1 cellular context compared by ENCODE assay signal in the genomic region with DNA sequence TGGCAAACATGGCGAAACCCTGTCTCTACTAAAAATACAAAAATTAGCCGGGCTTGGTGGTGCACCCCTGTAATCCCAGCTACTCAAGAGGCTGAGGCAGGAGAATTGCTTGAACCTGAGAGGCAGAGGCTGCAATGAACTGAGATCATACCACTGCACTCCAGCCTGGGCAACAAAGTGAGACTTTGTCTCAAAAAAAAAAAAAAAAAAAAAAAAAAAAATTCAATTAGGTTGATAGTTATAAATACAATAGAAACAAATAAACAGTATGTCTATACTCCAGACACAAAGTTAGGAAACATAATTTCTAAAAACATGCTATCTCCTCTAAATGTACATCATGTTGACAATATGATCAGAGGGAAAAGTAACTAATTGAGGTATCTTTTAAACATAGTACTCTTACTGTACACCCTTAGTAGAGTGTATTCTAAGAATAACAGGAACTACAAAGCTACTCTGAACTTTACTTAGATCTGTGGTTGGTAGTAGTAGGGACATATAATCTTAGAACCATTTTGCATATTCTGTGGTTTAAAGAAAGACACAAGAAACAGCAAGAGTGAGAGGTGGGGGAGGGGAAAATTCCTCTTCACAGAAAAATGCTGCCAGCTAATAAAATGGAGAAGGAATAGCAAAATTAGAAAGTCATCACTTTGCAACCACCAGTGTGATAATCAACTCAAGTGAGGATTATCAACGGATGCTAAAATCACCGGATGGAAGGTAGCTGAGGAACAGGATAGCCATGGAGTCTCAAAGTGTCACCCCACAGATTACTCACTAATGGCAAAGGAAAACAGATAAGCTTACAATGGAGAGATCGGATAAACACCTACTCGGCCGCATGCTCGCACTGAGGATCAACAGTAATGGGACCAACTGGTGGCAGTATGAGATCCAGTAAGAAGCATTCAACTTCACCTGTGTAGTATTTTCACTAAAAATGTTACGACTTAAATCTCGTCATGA.
A peak's percentile ranks its signal among the peaks of the same experiment; 100 is the strongest.
TF ChIP-seq lines count a peak whose summit lies in the region.

No MANE protein-coding gene starts in this region.

TF ChIP-seq in GM12878, 131 proteins besides CTCF, POLR2A, EP300 and RAD21:
- TF ChIP-seq, protein P1, sequence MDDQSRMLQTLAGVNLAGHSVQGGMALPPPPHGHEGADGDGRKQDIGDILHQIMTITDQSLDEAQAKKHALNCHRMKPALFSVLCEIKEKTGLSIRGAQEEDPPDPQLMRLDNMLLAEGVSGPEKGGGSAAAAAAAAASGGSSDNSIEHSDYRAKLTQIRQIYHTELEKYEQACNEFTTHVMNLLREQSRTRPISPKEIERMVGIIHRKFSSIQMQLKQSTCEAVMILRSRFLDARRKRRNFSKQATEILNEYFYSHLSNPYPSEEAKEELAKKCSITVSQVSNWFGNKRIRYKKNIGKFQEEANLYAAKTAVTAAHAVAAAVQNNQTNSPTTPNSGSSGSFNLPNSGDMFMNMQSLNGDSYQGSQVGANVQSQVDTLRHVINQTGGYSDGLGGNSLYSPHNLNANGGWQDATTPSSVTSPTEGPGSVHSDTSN (IDR thresholded peaks at IDR 0.05; ENCODE audit: insufficient replicate concordance, low read depth, low read length): no peak
- no peak for TF ChIP-seq SUPT20H (IDR thresholded peaks at IDR 0.05; ENCODE audit: borderline replicate concordance, control insufficient read depth, low read depth, low read length)
- TF ChIP-seq SP1 (IDR thresholded peaks at IDR 0.05; ENCODE audit: low read depth, low read length): peak; percentile 37
- TF ChIP-seq NFIC (IDR thresholded peaks at IDR 0.05; ENCODE audit: low read depth, low read length): peak; percentile 59
- TF ChIP-seq, protein P2, sequence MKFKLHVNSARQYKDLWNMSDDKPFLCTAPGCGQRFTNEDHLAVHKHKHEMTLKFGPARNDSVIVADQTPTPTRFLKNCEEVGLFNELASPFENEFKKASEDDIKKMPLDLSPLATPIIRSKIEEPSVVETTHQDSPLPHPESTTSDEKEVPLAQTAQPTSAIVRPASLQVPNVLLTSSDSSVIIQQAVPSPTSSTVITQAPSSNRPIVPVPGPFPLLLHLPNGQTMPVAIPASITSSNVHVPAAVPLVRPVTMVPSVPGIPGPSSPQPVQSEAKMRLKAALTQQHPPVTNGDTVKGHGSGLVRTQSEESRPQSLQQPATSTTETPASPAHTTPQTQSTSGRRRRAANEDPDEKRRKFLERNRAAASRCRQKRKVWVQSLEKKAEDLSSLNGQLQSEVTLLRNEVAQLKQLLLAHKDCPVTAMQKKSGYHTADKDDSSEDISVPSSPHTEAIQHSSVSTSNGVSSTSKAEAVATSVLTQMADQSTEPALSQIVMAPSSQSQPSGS (IDR thresholded peaks at IDR 0.05; ENCODE audit: low read length): 0 out of 2 replicates have a peak, but pooled peaks have one; percentile 16
- peak; percentile 74; the same call in 1 of the 2 replicates for TF ChIP-seq MEF2A (IDR thresholded peaks at IDR 0.05; ENCODE audit: insufficient read depth, low read depth, low read length)
- no peak for TF ChIP-seq RBBP5 (conservative IDR thresholded peaks at IDR 0.05)
- peak; percentile 93; the same call in 2 of the 3 replicates for TF ChIP-seq POU2F2 (IDR thresholded peaks at IDR 0.05; ENCODE audit: borderline replicate concordance, low read depth, low read length)
- TF ChIP-seq CREM (IDR thresholded peaks at IDR 0.05; ENCODE audit: low read depth): 0 out of 2 replicates have a peak, but pooled peaks have one; percentile 6
- TF ChIP-seq EGR1 (IDR thresholded peaks at IDR 0.05; ENCODE audit: borderline replicate concordance in 1 of 2, low read depth in 2 of 2, low read length in 2 of 2): no peak
- peak; percentile 25 for TF ChIP-seq MEF2B (IDR thresholded peaks at IDR 0.05; ENCODE audit: partially characterized antibody, poor library complexity, severe bottlenecking)
- no peak for TF ChIP-seq HDAC2 (IDR thresholded peaks at IDR 0.05)
- TF ChIP-seq IRF4 (IDR thresholded peaks at IDR 0.05; ENCODE audit: low read depth, low read length): no peak
- no peak for TF ChIP-seq SREBF1 (IDR thresholded peaks at IDR 0.05; ENCODE audit: low read length)
- 0 out of 2 replicates have a peak, but pooled peaks have one; percentile 53 for TF ChIP-seq FOXM1 (IDR thresholded peaks at IDR 0.05; ENCODE audit: low read depth, low read length)
- peak; percentile 61; the same call in 1 of the 2 replicates for TF ChIP-seq CBFB (IDR thresholded peaks at IDR 0.05; ENCODE audit: low read depth)
- TF ChIP-seq EZH2 (IDR thresholded peaks at IDR 0.05; ENCODE audit: borderline replicate concordance, control insufficient read depth, low read depth, low read length): no peak
- peak; percentile 96 for TF ChIP-seq RUNX3 (IDR thresholded peaks at IDR 0.05; ENCODE audit: low read length)
